Comparison of ENCODE assay signal across 8 cellular contexts in the genomic region with DNA sequence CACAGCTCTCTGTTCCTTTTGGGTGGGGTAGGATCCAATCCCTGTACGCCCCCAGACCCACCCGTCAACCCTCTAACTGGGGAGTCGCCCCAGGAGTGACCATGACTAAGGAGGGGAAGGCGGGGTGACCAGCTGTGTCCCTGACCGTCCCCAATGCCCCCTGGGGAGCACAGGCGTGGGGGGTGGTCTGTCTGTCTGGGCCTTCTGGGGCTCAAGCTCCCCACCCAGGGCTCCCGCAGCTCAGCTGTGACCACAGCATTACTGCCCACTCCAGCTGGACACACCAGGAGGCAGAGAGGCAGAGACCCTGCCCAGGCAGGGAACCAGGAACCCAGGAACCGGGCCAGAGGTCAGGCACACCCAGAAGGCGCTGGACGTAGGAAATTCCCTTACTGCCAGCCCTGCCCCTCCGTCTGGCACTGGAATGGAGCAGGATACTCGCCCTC. TPM values are rescaled to one million over a fixed set of nuclear protein-coding genes. Genes with fewer than 3 reads are reported as not detected.
DNase-seq lines count a peak whose midpoint lies in the region; ATAC-seq and TF ChIP-seq lines count a peak whose summit lies in the region.

No MANE protein-coding gene starts in this region.

- no peaks in the 10 kb centered on the region for H3K9me3 Mint-ChIP-seq in T-cell

- POLR2A ChIA-PET in T-cell (lab: Charles Lee), result interaction anchor here in 1 of 2 donors (0.6 kb wide), 1 partner anchor 264 kb away, joined by 4 read pairs; no protein-coding TSS in a partner anchor

- H3K36me3 ChIP-seq in GM06990 (ENCODE audit: control insufficient read depth, insufficient read depth, low read length), result no peaks in the 10 kb centered on the region; the same call in 1 of the 2 replicates

- H3K4me3 Mint-ChIP-seq in T-cell, result peak overlapping the region; percentile 76 to 81 (median 77)

- CTCF ChIA-PET in T-cell (lab: Charles Lee), result interaction anchor here in 1 of 2 donors (0.6 kb wide), 1 partner anchor 17 kb away, joined by 3 read pairs; no protein-coding TSS in a partner anchor

- H3K4me3 ChIP-seq in GM06990 (replicated peaks; ENCODE audit: low read depth, low read length) (peak overlapping the region; percentile 76), fibroblast of the aortic adventitia (ENCODE audit: low read depth, low read length) (peak overlapping the region; percentile 94), retinal pigment epithelial cell (ENCODE audit: low read length) (peak overlapping the region; percentile 63)

- H3K4me1 Mint-ChIP-seq in T-cell, result peaks cover 56 to 75% (median 57%) of the 10 kb centered on the region in 3 donors

- no peaks in the 10 kb centered on the region for H3K27me3 Mint-ChIP-seq in T-cell

- TF ChIP-seq CTCF in GM06990 (IDR thresholded peaks at IDR 0.05; ENCODE audit: insufficient read depth, low read length, poor library complexity, severe bottlenecking) (no peak), fibroblast of the aortic adventitia (IDR thresholded peaks at IDR 0.05; ENCODE audit: insufficient read depth, low read length) (no peak), retinal pigment epithelial cell (conservative IDR thresholded peaks at IDR 0.05; ENCODE audit: low read depth, low read length) (no peak)

- H3K27ac Mint-ChIP-seq in T-cell, result peak overlapping the region; percentile 78 to 91

- DNase-seq in GM06990 (ENCODE audit: extremely low read depth, insufficient read length) (no peak), T-cell (no peak), fibroblast of the aortic adventitia (ENCODE audit: low read depth) (no peak), retinal pigment epithelial cell (ENCODE audit: low read depth) (no peak), erythroblast (lab: John Stamatoyannopoulos, UW) (no peak), cortex of kidney (lab: John Stamatoyannopoulos, UW) (no peak)
- DNase-seq in NK-92 treated with Interleukin-12 subunit alpha and Interleukin-12 subunit beta, amount 100 ng/mL, for 24 hours (lab: John Stamatoyannopoulos, UW), result no peak

- no peaks in the 10 kb centered on the region for H3K27me3 ChIP-seq in GM06990 (replicated peaks; ENCODE audit: control insufficient read depth, insufficient read depth, low read length)

- H3K36me3 Mint-ChIP-seq in T-cell, result no peaks in the 10 kb centered on the region

- no peak for TF ChIP-seq POLR2A in erythroblast (IDR thresholded peaks at IDR 0.05; ENCODE audit: low read length)

- ATAC-seq in T-cell (replicated peaks in 1 of 4) (no peak), esophagus mucosa (no peak)

RNA-seq across cellular contexts. Expression of a gene that starts 0.9 kb away (rescaled TPM):
- 100 to 1,000 TPM in 2 of 5 donors, 10 to 100 TPM in 3; 72.7 to 128 (median 83.7) TPM for total RNA-seq in T-cell
- 38.3 and 64.0 TPM in 2 replicates for total RNA-seq in fibroblast of the aortic adventitia (ENCODE audit: low replicate concordance)
- 28.4 TPM for total RNA-seq in esophagus mucosa

RNA-seq across cellular contexts. Expression of a gene that starts 33.7 kb away (rescaled TPM):
- total RNA-seq in T-cell, result 1 to 10 TPM; 2.4 to 5.7 (median 3.5) TPM
- 0.65 and 4.8 TPM in 2 replicates for total RNA-seq in fibroblast of the aortic adventitia (ENCODE audit: low replicate concordance)
- 5.7 TPM for total RNA-seq in esophagus mucosa
